ENCODE assay signal across 12 cellular contexts in genomic region chr19:8702350-8702749, GRCh38. TPM values are rescaled to one million over a fixed set of nuclear protein-coding genes. Genes with fewer than 3 reads are reported as not detected.
DNase-seq lines count a peak whose midpoint lies in the region; ATAC-seq and TF ChIP-seq lines count a peak whose summit lies in the region.
"Had no signal": no experiment of that assay in that cellular context is flagged by ENCODE, and none has a peak within 500 bp of the region (broad histone marks: within the 10 kb centered on the region; RNA-seq: fewer than 3 reads in every experiment).

No MANE protein-coding gene starts in this region.

- H3K27ac Mint-ChIP-seq in activated T-helper 17 cell treated with anti-CD3 and anti-CD28 coated beads, Interleukin-2, amount 50 U/mL, for 72 hours, result no peak overlapping the region

- H3K27ac ChIP-seq in SK-N-MC (peak overlapping the region; percentile 92), breast epithelium (no peak overlapping the region)
- H3K27ac ChIP-seq: colonic mucosa, right lobe of liver had no signal

- ATAC-seq in activated T-helper 17 cell treated with anti-CD3 and anti-CD28 coated beads, Interleukin-2, amount 50 U/mL, for 72 hours (replicated peaks), result peak; percentile 94
- ATAC-seq: right lobe of liver had no signal

- intact Hi-C loops in breast epithelium (cut with DNase I; ENCODE audit: low total_unique reads), result loop anchor here (1.0 kb wide), 1 partner anchor 26 kb away; no protein-coding TSS in a partner anchor

- H3K27me3 Mint-ChIP-seq in activated T-helper 17 cell treated with anti-CD3 and anti-CD28 coated beads, Interleukin-2, amount 50 U/mL, for 72 hours, result no peaks in the 10 kb centered on the region

- no peaks in the 10 kb centered on the region for H3K4me1 ChIP-seq in breast epithelium
- H3K4me1 ChIP-seq: colonic mucosa, right lobe of liver had no signal

- H3K27me3 ChIP-seq in breast epithelium, result peaks cover 0 to 31% of the 10 kb centered on the region in 2 donors
- H3K27me3 ChIP-seq: right lobe of liver had no signal

- H3K9me3 ChIP-seq in SK-N-MC (ENCODE audit: low read depth, low read length) (no peaks in the 10 kb centered on the region), breast epithelium (no peaks in the 10 kb centered on the region)
- H3K9me3 ChIP-seq: colonic mucosa, right lobe of liver had no signal

- TF ChIP-seq POLR2A in breast epithelium (IDR thresholded peaks at IDR 0.05), result no peak

- H3K4me3 Mint-ChIP-seq in activated T-helper 17 cell treated with anti-CD3 and anti-CD28 coated beads, Interleukin-2, amount 50 U/mL, for 72 hours, result peak overlapping the region; percentile 55

- H3K9ac ChIP-seq in SK-N-MC (ENCODE audit: insufficient read length), result no peak overlapping the region

- H3K9me3 Mint-ChIP-seq in activated T-helper 17 cell treated with anti-CD3 and anti-CD28 coated beads, Interleukin-2, amount 50 U/mL, for 72 hours, result no peaks in the 10 kb centered on the region

- H3K36me3 ChIP-seq in SK-N-MC (ENCODE audit: insufficient read depth, low read length), result no peaks in the 10 kb centered on the region
- no peaks in the 10 kb centered on the region for H3K36me3 ChIP-seq in breast epithelium
- H3K36me3 ChIP-seq: colonic mucosa, right lobe of liver had no signal

- DNase-seq in H4 (ENCODE audit: low spot score) (peak; percentile 51), SK-N-MC (ENCODE audit: low read depth, low spot score) (peak; percentile 16), AML-193 (lab: John Stamatoyannopoulos, UW) (no peak), HuH-7.5 (ENCODE audit: low spot score) (no peak), breast epithelium (ENCODE audit: low spot score in 2 of 2) (no peak), GOT3 (lab: John Stamatoyannopoulos, UW) (no peak)
- DNase-seq in stimulated activated CD4-positive, alpha-beta T cell treated with anti-CD3 and anti-CD28 coated beads, Interleukin-2, amount 100 ng/mL, for 24 hours, result peak; percentile 27
- DNase-seq: colonic mucosa, DMS79 treated with DMSO at 0.1 percent for 48 hours, right lobe of liver had no signal

- no peak for TF ChIP-seq CTCF in breast epithelium (IDR thresholded peaks at IDR 0.05)

- H3K4me1 Mint-ChIP-seq in activated T-helper 17 cell treated with anti-CD3 and anti-CD28 coated beads, Interleukin-2, amount 50 U/mL, for 72 hours, result peaks cover 30% of the 10 kb centered on the region

- H3K4me3 ChIP-seq in SK-N-MC (peak overlapping the region; percentile 70), breast epithelium (no peak overlapping the region)
- H3K4me3 ChIP-seq: colonic mucosa, right lobe of liver had no signal

- H3K36me3 Mint-ChIP-seq in activated T-helper 17 cell treated with anti-CD3 and anti-CD28 coated beads, Interleukin-2, amount 50 U/mL, for 72 hours (ENCODE audit: low read depth), result no peaks in the 10 kb centered on the region

RNA-seq across cellular contexts. Expression of gene ACTL9, which starts 3.8 kb away (rescaled TPM):
- total RNA-seq in H4 (2014; rRNA removed; shearing (Covaris generic)), result not detected in 2 replicates
- not detected for total RNA-seq in activated T-helper 17 cell treated with anti-CD3 and anti-CD28 coated beads, Interleukin-2, amount 50 U/mL, for 72 hours
- not detected for total RNA-seq in breast epithelium
- total RNA-seq: colonic mucosa, glomerular endothelial cell, right lobe of liver had no signal

RNA-seq across cellular contexts. Expression of gene OR2Z1, which starts 19.1 kb away (rescaled TPM):
- not detected in 2 replicates for total RNA-seq in H4 (2014; rRNA removed; shearing (Covaris generic))
- not detected for total RNA-seq in activated T-helper 17 cell treated with anti-CD3 and anti-CD28 coated beads, Interleukin-2, amount 50 U/mL, for 72 hours
- not detected for total RNA-seq in breast epithelium
- total RNA-seq: colonic mucosa, glomerular endothelial cell, right lobe of liver had no signal

Comparison
In these comparisons a context has a peak if more than half of its experiments do, and no peak if none do; other contexts are left out.
1. DNase-seq: peak in H4 (single experiment), SK-N-MC (single experiment) and stimulated activated CD4-positive, alpha-beta T cell treated with anti-CD3 and anti-CD28 coated beads, Interleukin-2, amount 100 ng/mL, for 24 hours (2 of 2); none in AML-193 (0 of 2), HuH-7.5 (single experiment), breast epithelium (0 of 2) and GOT3 (single experiment).